1 cellular context compared by ENCODE assay signal in the genomic region with DNA sequence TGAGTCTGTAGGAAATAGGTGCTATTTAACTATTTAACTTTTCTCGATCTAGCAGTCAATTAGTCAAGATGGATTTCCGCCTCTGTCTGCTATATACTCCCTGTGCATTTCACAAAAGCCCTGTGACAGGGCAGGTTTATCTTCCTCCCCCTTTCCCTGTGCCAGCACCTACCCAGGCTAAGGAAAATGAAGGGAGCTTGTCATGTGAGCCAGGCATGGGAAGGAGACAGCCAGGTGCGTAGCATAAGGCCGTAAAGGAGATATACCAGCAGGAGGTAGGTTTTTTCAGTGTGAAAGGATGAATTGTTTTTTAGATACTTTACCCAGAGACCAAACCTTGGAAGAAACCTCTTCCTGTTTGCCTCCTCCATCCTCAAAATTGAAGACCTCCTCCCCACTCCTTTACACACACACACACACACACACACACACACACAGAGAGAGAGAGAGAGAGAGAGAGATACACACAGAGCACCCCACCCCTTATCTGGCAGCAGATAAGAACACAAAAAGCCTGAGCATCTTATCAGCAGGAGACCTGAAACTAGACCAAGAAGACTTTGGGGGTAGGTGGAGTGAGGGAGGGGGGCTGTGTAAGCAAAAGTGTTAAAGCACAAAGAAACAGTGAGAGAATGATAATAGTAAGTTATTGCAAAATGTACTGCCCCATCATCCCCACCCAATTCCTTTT.
TF ChIP-seq lines count a peak whose summit lies in the region.

No MANE protein-coding gene starts in this region.

TF ChIP-seq in IMR-90, 13 proteins besides CTCF, POLR2A, EP300 and RAD21:
- TF ChIP-seq BHLHE40 (IDR thresholded peaks at IDR 0.05; ENCODE audit: low read depth, low read length) = no peak
- no peak for TF ChIP-seq CHD1 (IDR thresholded peaks at IDR 0.05; ENCODE audit: low read depth, low read length)
- no peak for TF ChIP-seq FOS (IDR thresholded peaks at IDR 0.05; ENCODE audit: low read depth, low read length)
- no peak for TF ChIP-seq NFE2L2 (IDR thresholded peaks at IDR 0.05; ENCODE audit: low read depth, low read length)
- TF ChIP-seq CEBPB (IDR thresholded peaks at IDR 0.05; ENCODE audit: low read depth, low read length) = no peak
- no peak for TF ChIP-seq ELK1 (IDR thresholded peaks at IDR 0.05; ENCODE audit: borderline replicate concordance, low read depth, low read length)
- no peak for TF ChIP-seq RCOR1 (IDR thresholded peaks at IDR 0.05; ENCODE audit: insufficient replicate concordance, low read length)
- no peak for TF ChIP-seq MXI1 (IDR thresholded peaks at IDR 0.05; ENCODE audit: borderline replicate concordance, low read depth, low read length)
- no peak for TF ChIP-seq RFX5 (IDR thresholded peaks at IDR 0.05; ENCODE audit: low read depth, low read length)
- TF ChIP-seq MAZ (IDR thresholded peaks at IDR 0.05; ENCODE audit: borderline replicate concordance, low read depth, low read length) = no peak
- TF ChIP-seq MAFK (IDR thresholded peaks at IDR 0.05; ENCODE audit: low read depth, low read length) = no peak
- TF ChIP-seq USF2 (IDR thresholded peaks at IDR 0.05; ENCODE audit: low read depth, low read length) = no peak
- no peak for TF ChIP-seq SMC3 (IDR thresholded peaks at IDR 0.05; ENCODE audit: low read depth, low read length)
TF ChIP-seq in IMR-90: peak in this region for 0.
